ENCODE assay signal across 1 cellular context in the genomic region with DNA sequence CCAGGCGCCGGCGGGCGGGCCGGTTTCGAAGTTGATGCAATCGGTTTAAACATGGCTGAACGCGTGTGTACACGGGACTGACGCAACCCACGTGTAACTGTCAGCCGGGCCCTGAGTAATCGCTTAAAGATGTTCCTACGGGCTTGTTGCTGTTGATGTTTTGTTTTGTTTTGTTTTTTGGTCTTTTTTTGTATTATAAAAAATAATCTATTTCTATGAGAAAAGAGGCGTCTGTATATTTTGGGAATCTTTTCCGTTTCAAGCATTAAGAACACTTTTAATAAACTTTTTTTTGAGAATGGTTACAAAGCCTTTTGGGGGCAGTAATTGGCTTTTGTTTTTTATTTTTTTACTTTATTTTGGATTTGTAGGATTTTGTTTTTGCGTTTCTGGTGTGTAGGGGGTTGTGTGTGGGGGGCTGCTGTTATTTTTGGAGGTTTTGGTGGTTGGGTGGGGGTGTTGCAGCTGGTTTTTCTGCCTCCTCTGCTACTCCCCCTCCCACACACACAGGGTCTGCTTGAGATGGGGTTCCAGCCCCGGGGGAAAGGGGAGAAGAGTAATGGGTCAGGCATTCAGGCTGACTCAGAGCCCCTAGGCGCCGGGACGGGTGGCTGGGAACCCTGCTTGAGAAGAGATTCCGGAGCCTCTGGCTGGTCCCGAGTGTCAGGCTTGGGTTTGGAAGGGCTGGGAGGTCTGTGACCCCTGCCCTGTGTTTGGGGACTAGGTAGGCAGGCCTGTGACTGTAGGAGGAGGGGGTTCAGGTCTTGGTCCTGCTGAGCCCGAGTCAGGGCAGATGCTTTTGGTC.
TF ChIP-seq lines count a peak whose summit lies in the region.

No MANE protein-coding gene starts in this region.

TF ChIP-seq in HepG2, 621 proteins besides CTCF, POLR2A, EP300 and RAD21 (continued from another document and continues in another):
- TF ChIP-seq TFDP2 (CRISPR knock-in tag; IDR thresholded peaks at IDR 0.05) = peak; percentile 77; the same call in 1 of the 2 replicates
- peak; percentile 40; the same call in 1 of the 2 replicates for TF ChIP-seq KLF6 (CRISPR knock-in tag; IDR thresholded peaks at IDR 0.05)
- peak; percentile 94 for TF ChIP-seq FOXA3 (CRISPR knock-in tag; IDR thresholded peaks at IDR 0.05)
- TF ChIP-seq, protein P1, sequence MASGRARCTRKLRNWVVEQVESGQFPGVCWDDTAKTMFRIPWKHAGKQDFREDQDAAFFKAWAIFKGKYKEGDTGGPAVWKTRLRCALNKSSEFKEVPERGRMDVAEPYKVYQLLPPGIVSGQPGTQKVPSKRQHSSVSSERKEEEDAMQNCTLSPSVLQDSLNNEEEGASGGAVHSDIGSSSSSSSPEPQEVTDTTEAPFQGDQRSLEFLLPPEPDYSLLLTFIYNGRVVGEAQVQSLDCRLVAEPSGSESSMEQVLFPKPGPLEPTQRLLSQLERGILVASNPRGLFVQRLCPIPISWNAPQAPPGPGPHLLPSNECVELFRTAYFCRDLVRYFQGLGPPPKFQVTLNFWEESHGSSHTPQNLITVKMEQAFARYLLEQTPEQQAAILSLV (CRISPR knock-in tag; IDR thresholded peaks at IDR 0.05; ENCODE audit: borderline replicate concordance) = peak; percentile 17; the same call in 1 of the 2 replicates
- 0 out of 2 replicates have a peak, but pooled peaks have one; percentile 4 for TF ChIP-seq ZMYM3 (CRISPR knock-in tag; IDR thresholded peaks at IDR 0.05)
- TF ChIP-seq, protein P2, sequence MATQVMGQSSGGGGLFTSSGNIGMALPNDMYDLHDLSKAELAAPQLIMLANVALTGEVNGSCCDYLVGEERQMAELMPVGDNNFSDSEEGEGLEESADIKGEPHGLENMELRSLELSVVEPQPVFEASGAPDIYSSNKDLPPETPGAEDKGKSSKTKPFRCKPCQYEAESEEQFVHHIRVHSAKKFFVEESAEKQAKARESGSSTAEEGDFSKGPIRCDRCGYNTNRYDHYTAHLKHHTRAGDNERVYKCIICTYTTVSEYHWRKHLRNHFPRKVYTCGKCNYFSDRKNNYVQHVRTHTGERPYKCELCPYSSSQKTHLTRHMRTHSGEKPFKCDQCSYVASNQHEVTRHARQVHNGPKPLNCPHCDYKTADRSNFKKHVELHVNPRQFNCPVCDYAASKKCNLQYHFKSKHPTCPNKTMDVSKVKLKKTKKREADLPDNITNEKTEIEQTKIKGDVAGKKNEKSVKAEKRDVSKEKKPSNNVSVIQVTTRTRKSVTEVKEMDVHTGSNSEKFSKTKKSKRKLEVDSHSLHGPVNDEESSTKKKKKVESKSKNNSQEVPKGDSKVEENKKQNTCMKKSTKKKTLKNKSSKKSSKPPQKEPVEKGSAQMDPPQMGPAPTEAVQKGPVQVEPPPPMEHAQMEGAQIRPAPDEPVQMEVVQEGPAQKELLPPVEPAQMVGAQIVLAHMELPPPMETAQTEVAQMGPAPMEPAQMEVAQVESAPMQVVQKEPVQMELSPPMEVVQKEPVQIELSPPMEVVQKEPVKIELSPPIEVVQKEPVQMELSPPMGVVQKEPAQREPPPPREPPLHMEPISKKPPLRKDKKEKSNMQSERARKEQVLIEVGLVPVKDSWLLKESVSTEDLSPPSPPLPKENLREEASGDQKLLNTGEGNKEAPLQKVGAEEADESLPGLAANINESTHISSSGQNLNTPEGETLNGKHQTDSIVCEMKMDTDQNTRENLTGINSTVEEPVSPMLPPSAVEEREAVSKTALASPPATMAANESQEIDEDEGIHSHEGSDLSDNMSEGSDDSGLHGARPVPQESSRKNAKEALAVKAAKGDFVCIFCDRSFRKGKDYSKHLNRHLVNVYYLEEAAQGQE (IDR thresholded peaks at IDR 0.05; ENCODE audit: borderline replicate concordance in 1 of 2, low read depth in 1 of 2, low read length in 2 of 2) = peak in 1 of 2 experiments; percentile 65; a peak in 2 of 4 replicates
- 0 out of 2 replicates have a peak, but pooled peaks have one; percentile 37 for TF ChIP-seq TARDBP (CRISPR knock-in tag; IDR thresholded peaks at IDR 0.05)
- no peak for TF ChIP-seq ZMYM2 (CRISPR knock-in tag; IDR thresholded peaks at IDR 0.05)
- peak; percentile 91 for TF ChIP-seq ZNF142 (CRISPR knock-in tag; IDR thresholded peaks at IDR 0.05)
- TF ChIP-seq PTBP1 (IDR thresholded peaks at IDR 0.05; ENCODE audit: low read depth, low read length, poor library complexity, severe bottlenecking) = peak; percentile 59
- TF ChIP-seq, protein P3, sequence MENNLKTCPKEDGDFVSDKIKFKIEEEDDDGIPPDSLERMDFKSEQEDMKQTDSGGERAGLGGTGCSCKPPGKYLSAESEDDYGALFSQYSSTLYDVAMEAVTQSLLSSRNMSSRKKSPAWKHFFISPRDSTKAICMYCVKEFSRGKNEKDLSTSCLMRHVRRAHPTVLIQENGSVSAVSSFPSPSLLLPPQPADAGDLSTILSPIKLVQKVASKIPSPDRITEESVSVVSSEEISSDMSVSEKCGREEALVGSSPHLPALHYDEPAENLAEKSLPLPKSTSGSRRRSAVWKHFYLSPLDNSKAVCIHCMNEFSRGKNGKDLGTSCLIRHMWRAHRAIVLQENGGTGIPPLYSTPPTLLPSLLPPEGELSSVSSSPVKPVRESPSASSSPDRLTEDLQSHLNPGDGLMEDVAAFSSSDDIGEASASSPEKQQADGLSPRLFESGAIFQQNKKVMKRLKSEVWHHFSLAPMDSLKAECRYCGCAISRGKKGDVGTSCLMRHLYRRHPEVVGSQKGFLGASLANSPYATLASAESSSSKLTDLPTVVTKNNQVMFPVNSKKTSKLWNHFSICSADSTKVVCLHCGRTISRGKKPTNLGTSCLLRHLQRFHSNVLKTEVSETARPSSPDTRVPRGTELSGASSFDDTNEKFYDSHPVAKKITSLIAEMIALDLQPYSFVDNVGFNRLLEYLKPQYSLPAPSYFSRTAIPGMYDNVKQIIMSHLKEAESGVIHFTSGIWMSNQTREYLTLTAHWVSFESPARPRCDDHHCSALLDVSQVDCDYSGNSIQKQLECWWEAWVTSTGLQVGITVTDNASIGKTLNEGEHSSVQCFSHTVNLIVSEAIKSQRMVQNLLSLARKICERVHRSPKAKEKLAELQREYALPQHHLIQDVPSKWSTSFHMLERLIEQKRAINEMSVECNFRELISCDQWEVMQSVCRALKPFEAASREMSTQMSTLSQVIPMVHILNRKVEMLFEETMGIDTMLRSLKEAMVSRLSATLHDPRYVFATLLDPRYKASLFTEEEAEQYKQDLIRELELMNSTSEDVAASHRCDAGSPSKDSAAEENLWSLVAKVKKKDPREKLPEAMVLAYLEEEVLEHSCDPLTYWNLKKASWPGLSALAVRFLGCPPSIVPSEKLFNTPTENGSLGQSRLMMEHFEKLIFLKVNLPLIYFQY (CRISPR knock-in tag; IDR thresholded peaks at IDR 0.05; ENCODE audit: borderline replicate concordance) = peak; percentile 69
- no peak for TF ChIP-seq ETS1 (CRISPR knock-in tag; IDR thresholded peaks at IDR 0.05)
- TF ChIP-seq SMC3 (IDR thresholded peaks at IDR 0.05; ENCODE audit: low read length) = peak; percentile 23; the same call in 1 of the 2 replicates
- TF ChIP-seq, protein P4, sequence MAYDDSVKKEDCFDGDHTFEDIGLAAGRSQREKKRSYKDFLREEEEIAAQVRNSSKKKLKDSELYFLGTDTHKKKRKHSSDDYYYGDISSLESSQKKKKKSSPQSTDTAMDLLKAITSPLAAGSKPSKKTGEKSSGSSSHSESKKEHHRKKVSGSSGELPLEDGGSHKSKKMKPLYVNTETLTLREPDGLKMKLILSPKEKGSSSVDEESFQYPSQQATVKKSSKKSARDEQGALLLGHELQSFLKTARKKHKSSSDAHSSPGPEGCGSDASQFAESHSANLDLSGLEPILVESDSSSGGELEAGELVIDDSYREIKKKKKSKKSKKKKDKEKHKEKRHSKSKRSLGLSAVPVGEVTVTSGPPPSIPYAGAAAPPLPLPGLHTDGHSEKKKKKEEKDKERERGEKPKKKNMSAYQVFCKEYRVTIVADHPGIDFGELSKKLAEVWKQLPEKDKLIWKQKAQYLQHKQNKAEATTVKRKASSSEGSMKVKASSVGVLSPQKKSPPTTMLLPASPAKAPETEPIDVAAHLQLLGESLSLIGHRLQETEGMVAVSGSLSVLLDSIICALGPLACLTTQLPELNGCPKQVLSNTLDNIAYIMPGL (CRISPR knock-in tag; IDR thresholded peaks at IDR 0.05; ENCODE audit: borderline replicate concordance in 1 of 2, low read depth in 1 of 2) = peak; percentile 64 to 74; a peak in 2 of 4 replicates
- TF ChIP-seq ZNF589 (CRISPR knock-in tag; conservative IDR thresholded peaks at IDR 0.05) = no peak
- peak; percentile 48 for TF ChIP-seq ELF3 (CRISPR knock-in tag; IDR thresholded peaks at IDR 0.05)
- TF ChIP-seq ZBTB25 (CRISPR knock-in tag; IDR thresholded peaks at IDR 0.05) = peak; percentile 87
- TF ChIP-seq ZNF644 (CRISPR knock-in tag; IDR thresholded peaks at IDR 0.05; ENCODE audit: low read depth) = no peak
- peak; percentile 82; the same call in 1 of the 2 replicates for TF ChIP-seq ZNF414 (CRISPR knock-in tag; IDR thresholded peaks at IDR 0.05)
- TF ChIP-seq SIN3A (IDR thresholded peaks at IDR 0.05; ENCODE audit: borderline replicate concordance, low read depth, low read length) = peak; percentile 99
- TF ChIP-seq ZFP91 (CRISPR knock-in tag; IDR thresholded peaks at IDR 0.05; ENCODE audit: borderline replicate concordance) = peak; percentile 24; the same call in 1 of the 2 replicates
- peak; percentile 40 for TF ChIP-seq NR2C2 (CRISPR knock-in tag; IDR thresholded peaks at IDR 0.05; ENCODE audit: borderline replicate concordance)
